ENCODE assay signal across 20 cellular contexts in the genomic region with DNA sequence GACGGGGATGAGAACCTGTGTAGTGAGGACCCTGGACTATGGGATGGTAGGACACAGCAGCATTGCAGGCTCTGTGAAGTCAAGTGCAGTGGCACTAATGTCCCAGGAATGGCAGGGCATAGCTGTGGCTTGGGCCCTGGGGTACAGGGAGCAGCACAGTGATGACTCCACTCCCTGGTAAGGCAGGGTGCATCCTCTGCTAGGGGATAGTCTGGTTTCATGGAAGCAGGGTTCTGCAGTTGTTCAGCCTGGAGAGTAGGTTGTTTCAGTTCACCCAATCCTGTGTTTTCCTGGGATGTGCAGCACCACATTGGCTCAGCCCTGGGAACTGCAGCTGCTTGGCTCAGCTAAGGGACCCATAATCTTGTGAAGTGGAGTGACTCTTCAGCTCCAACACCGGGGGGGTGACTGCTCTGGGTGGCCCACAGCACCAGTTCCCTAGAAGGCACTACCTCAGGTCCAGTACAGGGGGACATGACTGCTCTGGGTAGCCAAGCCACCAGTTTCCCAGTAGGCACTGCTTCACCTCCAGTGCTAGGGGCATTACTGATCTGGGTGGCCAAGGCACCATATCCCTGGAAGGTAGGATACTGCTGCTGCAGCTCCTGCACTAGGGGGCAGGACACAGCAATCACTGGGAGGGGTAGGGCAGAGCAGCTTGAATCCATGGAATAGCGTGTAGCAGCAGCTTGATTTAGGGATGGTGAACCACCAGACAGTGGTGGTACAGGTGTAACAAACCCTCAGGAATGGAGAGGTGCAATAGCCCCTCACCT. TPM values are rescaled to one million over a fixed set of nuclear protein-coding genes. Genes with fewer than 3 reads are reported as not detected.
"Had no signal": no experiment of that assay in that cellular context is flagged by ENCODE, and none has a peak within 500 bp of the region (broad histone marks: within the 10 kb centered on the region; RNA-seq: fewer than 3 reads in every experiment).

No MANE protein-coding gene starts in this region.

- H3K4me3 ChIP-seq: mucosa of descending colon, psoas muscle, upper lobe of left lung had no signal

- H3K36me3 ChIP-seq: upper lobe of left lung had no signal

- H3K9me3 Mint-ChIP-seq: activated CD4-positive, alpha-beta memory T cell treated with anti-CD3 and anti-CD28 coated beads, Interleukin-2, amount 10 ng/mL, durations not matched to agents 7 days and 5 days had no signal

- H3K36me3 Mint-ChIP-seq: immature natural killer cell had no signal

- H3K4me1 Mint-ChIP-seq: activated CD4-positive, alpha-beta memory T cell treated with anti-CD3 and anti-CD28 coated beads, Interleukin-2, amount 10 ng/mL, durations not matched to agents 7 days and 5 days; immature natural killer cell; nephron had no signal

- H3K27ac Mint-ChIP-seq: activated CD4-positive, alpha-beta memory T cell treated with anti-CD3 and anti-CD28 coated beads, Interleukin-2, amount 10 ng/mL, durations not matched to agents 7 days and 5 days; activated T-cell treated with anti-CD3 and anti-CD28 coated beads, Interleukin-2, amount 50 U/mL, for 72 hours; immature natural killer cell; nephron had no signal

- H3K27ac ChIP-seq: psoas muscle, upper lobe of left lung had no signal

- H3K4me1 ChIP-seq: psoas muscle, upper lobe of left lung had no signal

- H3K4me3 Mint-ChIP-seq: activated CD4-positive, alpha-beta memory T cell treated with anti-CD3 and anti-CD28 coated beads, Interleukin-2, amount 10 ng/mL, durations not matched to agents 7 days and 5 days; activated T-cell treated with anti-CD3 and anti-CD28 coated beads, Interleukin-2, amount 50 U/mL, for 72 hours; immature natural killer cell; nephron had no signal

- ATAC-seq: activated T-cell treated with anti-CD3 and anti-CD28 coated beads, Interleukin-2, amount 50 U/mL, for 72 hours; left cardiac atrium; mucosa of descending colon; psoas muscle; sciatic nerve had no signal

- DNase-seq: activated CD4-positive, alpha-beta memory T cell treated with anti-CD3 and anti-CD28 coated beads, Interleukin-2, amount 10 ng/mL, durations not matched to agents 7 days and 5 days; activated naive CD4-positive, alpha-beta T cell; activated T-cell treated with anti-CD3 and anti-CD28 coated beads, Interleukin-2, amount 50 U/mL, for 72 hours; central memory CD4-positive, alpha-beta T cell; cortex of kidney; effector CD8-positive, alpha-beta T cell; hippocampal formation; immature natural killer cell; left cardiac atrium; mucosa of descending colon; psoas muscle; stimulated activated CD4-positive, alpha-beta T cell treated with anti-CD3 and anti-CD28 coated beads, Interleukin-2, amount 100 ng/mL, for 24 hours; stimulated activated naive CD4-positive, alpha-beta T cell; substantia nigra; SW 1271; upper lobe of left lung had no signal

- H3K9me3 ChIP-seq: mucosa of descending colon, psoas muscle, upper lobe of left lung had no signal

- H3K27me3 ChIP-seq: upper lobe of left lung had no signal

RNA-seq across cellular contexts. Expression of a gene that starts 15.3 kb away (rescaled TPM):
- total RNA-seq: activated CD4-positive, alpha-beta memory T cell treated with anti-CD3 and anti-CD28 coated beads, Interleukin-2, amount 10 ng/mL, durations not matched to agents 7 days and 5 days; activated T-cell treated with anti-CD3 and anti-CD28 coated beads, Interleukin-2, amount 50 U/mL, for 72 hours; left cardiac atrium; lung microvascular endothelial cell; mucosa of descending colon; omental fat pad; psoas muscle; sciatic nerve; upper lobe of left lung had no signal
- polyA plus RNA-seq: immature natural killer cell, psoas muscle had no signal
